ENCODE assay signal across 21 cellular contexts in the genomic region with DNA sequence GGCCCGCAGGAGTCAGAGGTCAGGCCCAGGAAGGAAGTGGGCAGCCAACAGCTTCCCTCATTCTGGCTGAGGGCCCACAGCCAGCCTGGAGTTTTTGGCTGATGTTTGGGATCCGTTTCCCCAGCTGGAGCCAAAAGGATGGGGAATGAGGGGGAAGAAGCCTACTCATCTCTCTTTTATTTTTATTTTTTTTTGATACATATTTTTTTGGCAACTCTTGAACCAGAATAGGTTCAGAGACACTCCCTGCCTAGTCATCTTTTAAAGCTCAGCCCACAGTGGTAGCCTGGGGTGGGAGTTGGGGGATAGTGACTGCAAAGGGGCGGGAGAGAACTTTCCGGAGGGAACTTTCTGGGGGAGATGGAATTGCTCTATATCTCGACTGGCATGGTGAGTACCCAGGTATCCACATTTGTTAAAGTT. TPM values are rescaled to one million over a fixed set of nuclear protein-coding genes. Genes with fewer than 3 reads are reported as not detected.
"Had no signal": no experiment of that assay in that cellular context is flagged by ENCODE, and none has a peak within 500 bp of the region (broad histone marks: within the 10 kb centered on the region; RNA-seq: fewer than 3 reads in every experiment).

No MANE protein-coding gene starts in this region.

- H3K4me3 Mint-ChIP-seq: activated naive CD4-positive, alpha-beta T cell treated with anti-CD3 and anti-CD28 coated beads for 36 hours; activated naive CD8-positive, alpha-beta T cell treated with anti-CD3 and anti-CD28 coated beads, Interleukin-2, amount 50 U/mL, for 24 hours; dendritic cell treated with granulocyte-macrophage colony-stimulating factor and Interleukin-4, amounts not matched to agents 40 ng/mL and 50 ng/mL, for 4 days had no signal

- DNase-seq: activated CD4-positive, alpha-beta T cell treated with anti-CD3 and anti-CD28 coated beads, Interleukin-2, amount 50 U/mL, for 1 hour; activated CD8-positive, alpha-beta memory T cell treated with anti-CD3 and anti-CD28 coated beads for 24 hours; activated naive CD4-positive, alpha-beta T cell treated with anti-CD3 and anti-CD28 coated beads for 36 hours; activated naive CD8-positive, alpha-beta T cell treated with anti-CD3 and anti-CD28 coated beads, Interleukin-2, amount 50 U/mL, for 24 hours; activated T-cell treated with anti-CD3 and anti-CD28 coated beads for 4 hours; islet precursor cell; midbrain; stimulated activated CD4-positive, alpha-beta T cell treated with anti-CD3 and anti-CD28 coated beads, Interleukin-4, amount 100 ng/mL, for 1 hour; substantia nigra; T-helper 9 cell; transverse colon had no signal

- ATAC-seq: activated CD4-positive, CD25-positive, alpha-beta regulatory T cell treated with anti-CD3 and anti-CD28 coated beads, Interleukin-2, amount 50 U/mL, for 24 hours; activated naive CD8-positive, alpha-beta T cell treated with anti-CD3 and anti-CD28 coated beads, Interleukin-2, amount 50 U/mL, for 24 hours; activated T-helper 17 cell treated with anti-CD3 and anti-CD28 coated beads, Interleukin-2, amount 50 U/mL, for 72 hours had no signal

- H3K27ac Mint-ChIP-seq: activated naive CD4-positive, alpha-beta T cell treated with anti-CD3 and anti-CD28 coated beads for 36 hours; activated naive CD8-positive, alpha-beta T cell treated with anti-CD3 and anti-CD28 coated beads, Interleukin-2, amount 50 U/mL, for 24 hours; activated T-helper 17 cell treated with anti-CD3 and anti-CD28 coated beads, Interleukin-2, amount 50 U/mL, for 72 hours; dendritic cell treated with granulocyte-macrophage colony-stimulating factor and Interleukin-4, amounts not matched to agents 40 ng/mL and 50 ng/mL, for 4 days had no signal

- H3K9me3 Mint-ChIP-seq: activated naive CD4-positive, alpha-beta T cell treated with anti-CD3 and anti-CD28 coated beads for 36 hours; activated naive CD8-positive, alpha-beta T cell treated with anti-CD3 and anti-CD28 coated beads, Interleukin-2, amount 50 U/mL, for 24 hours; activated T-helper 17 cell treated with anti-CD3 and anti-CD28 coated beads, Interleukin-2, amount 50 U/mL, for 72 hours; dendritic cell treated with granulocyte-macrophage colony-stimulating factor and Interleukin-4, amounts not matched to agents 40 ng/mL and 50 ng/mL, for 4 days had no signal

- H3K4me3 ChIP-seq: breast epithelium, hepatocyte, lung, transverse colon, vagina had no signal

RNA-seq across cellular contexts. Expression of a gene that starts 54.3 kb away (rescaled TPM):
- total RNA-seq: activated naive CD4-positive, alpha-beta T cell treated with anti-CD3 and anti-CD28 coated beads for 36 hours; activated T-helper 17 cell treated with anti-CD3 and anti-CD28 coated beads, Interleukin-2, amount 50 U/mL, for 72 hours; aorta; breast epithelium; cerebellum; lung; renal cortical epithelial cell; transverse colon; vagina had no signal
